27 cellular contexts compared by ENCODE assay signal in the genomic region with DNA sequence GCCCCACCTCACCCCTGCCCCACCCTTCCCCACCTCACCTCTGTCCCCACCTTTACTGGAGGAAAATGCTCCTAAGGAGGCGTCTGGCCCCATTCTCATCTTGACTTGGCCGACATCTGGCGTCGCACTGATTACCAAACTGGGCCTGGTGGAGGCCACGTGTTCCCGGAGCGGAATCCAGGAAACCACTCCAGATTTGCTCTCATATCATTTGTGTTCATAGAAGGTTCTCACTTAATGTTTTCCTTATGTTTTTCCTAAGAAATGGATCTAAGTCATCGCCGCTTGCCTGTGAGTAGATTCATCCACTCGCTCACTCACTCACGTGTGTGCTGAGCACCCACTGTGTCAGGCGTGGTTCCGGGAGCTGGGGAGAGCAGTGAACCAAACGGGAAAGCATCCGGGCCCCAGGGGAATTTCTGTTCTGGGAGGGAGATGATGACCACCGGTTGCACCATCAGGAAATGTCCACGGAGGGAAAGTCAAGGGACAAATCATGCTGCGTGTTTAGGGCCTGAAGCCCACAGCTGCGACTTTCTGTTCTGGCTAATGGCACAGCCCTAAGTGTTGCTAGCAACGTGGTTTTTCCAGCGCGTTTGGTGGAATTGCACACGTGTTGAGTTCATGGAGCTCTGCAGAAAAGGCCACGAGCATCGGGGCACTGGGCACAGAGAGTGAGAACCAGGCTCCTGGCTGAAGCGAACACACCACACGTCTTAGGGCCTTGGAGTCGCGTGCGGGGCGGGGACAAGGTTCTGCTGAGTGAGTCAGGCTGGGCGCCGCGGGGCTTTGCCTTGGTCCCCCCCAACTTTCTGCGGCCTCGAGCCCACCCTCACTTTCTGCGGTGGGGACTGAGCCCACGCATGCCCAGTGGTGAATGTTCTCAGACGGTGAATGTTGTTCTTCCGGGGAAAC. TPM values are rescaled to one million over a fixed set of nuclear protein-coding genes. Genes with fewer than 3 reads are reported as not detected.
A peak's percentile ranks its signal among the peaks of the same experiment; 100 is the strongest.
DNase-seq lines count a peak whose midpoint lies in the region; ATAC-seq and TF ChIP-seq lines count a peak whose summit lies in the region.
"Had no signal": no experiment of that assay in that cellular context is flagged by ENCODE, and none has a peak within 500 bp of the region (broad histone marks: within the 10 kb centered on the region; RNA-seq: fewer than 3 reads in every experiment).

No MANE protein-coding gene starts in this region.

- no peak for ATAC-seq in GM21528 (IDR thresholded peaks at IDR 0.05; ENCODE audit: low FRiP score, unreplicated experiment)
- ATAC-seq: A549; activated CD4-positive, alpha-beta T cell treated with anti-CD3 and anti-CD28 coated beads for 36 hours; activated T-cell treated with anti-CD3 and anti-CD28 coated beads, Interleukin-2, amount 50 U/mL, for 72 hours; T-cell had no signal

- no peaks in the 10 kb centered on the region for H4K20me1 ChIP-seq in osteoblast (ENCODE audit: insufficient read depth, low read length)

- H3K4me3 ChIP-seq in HFF-Myc (replicated peaks; ENCODE audit: low read depth, low read length) (no peak overlapping the region), left ventricle myocardium inferior (no peak overlapping the region), osteoblast (ENCODE audit: insufficient read depth, low read length) (no peak overlapping the region)
- H3K4me3 ChIP-seq: A549, lung, skin epidermis had no signal

- intact Hi-C loops in left ventricle myocardium inferior (cut with micrococcal nuclease) = no loop called here

- H3K4me2 ChIP-seq in osteoblast (ENCODE audit: insufficient read depth, low read length) = no peak overlapping the region
- H3K4me2 ChIP-seq: A549, KMS-11 had no signal

- peak; percentile 45 for DNase-seq in AG08395 (ENCODE audit: low spot score)
- DNase-seq in HFF-Myc (ENCODE audit: extremely low read depth, low read depth) = peak; percentile 12
- peak; percentile 61 for DNase-seq in left ventricle myocardium inferior
- DNase-seq in osteoblast (ENCODE audit: insufficient read length, low spot score, missing footprints) = peak; percentile 65
- DNase-seq in RKO (ENCODE audit: low spot score) = no peak
- no peak for DNase-seq in KBM-7
- DNase-seq in caudate nucleus (lab: John Stamatoyannopoulos, UW) = no peak
- DNase-seq: activated CD4-positive, alpha-beta T cell treated with anti-CD3 and anti-CD28 coated beads for 36 hours; activated naive CD4-positive, alpha-beta T cell treated with anti-CD3 and anti-CD28 coated beads, Interleukin-2, amount 50 U/mL, for 16 hours; activated T-cell treated with anti-CD3 and anti-CD28 coated beads, Interleukin-2, amount 50 U/mL, for 72 hours; CD4-positive, CD25-positive, alpha-beta regulatory T cell; DMS 273 treated with DMSO at 0.1 percent for 48 hours; GDM1; immature natural killer cell; NCI-H187; NCI-H748 treated with DMSO at 0.1 percent for 48 hours; OCI-M1; SIG-M5; stimulated activated CD4-positive, alpha-beta T cell treated with anti-CD3 and anti-CD28 coated beads, Interleukin-4, amount 100 ng/mL, for 24 hours; T-cell had no signal

- in situ Hi-C loops in KBM-7 (cut with MboI; ENCODE audit: low pct_unique_long_range_greater_than_20kb, low sequenced_read_pairs) = no loop called here

- TF ChIP-seq CTCF in HFF-Myc (IDR thresholded peaks at IDR 0.05; ENCODE audit: low read depth, low read length, missing control alignments) (no peak), left ventricle myocardium inferior (IDR thresholded peaks at IDR 0.05; ENCODE audit: borderline replicate concordance) (no peak), osteoblast (IDR thresholded peaks at IDR 0.05; ENCODE audit: extremely low read depth, low read depth, low read length) (no peak)

- H3K27ac ChIP-seq in left ventricle myocardium inferior (replicated peaks) (peak overlapping the region; percentile 59), osteoblast (ENCODE audit: low read depth, low read length) (no peak overlapping the region), caudate nucleus (ENCODE audit: low read depth, low read length) (no peak overlapping the region)
- H3K27ac ChIP-seq: A549, KMS-11, parathyroid adenoma had no signal

- H3K9me3 ChIP-seq in left ventricle myocardium inferior (replicated peaks) (no peaks in the 10 kb centered on the region), osteoblast (ENCODE audit: low read depth, low read length) (no peaks in the 10 kb centered on the region)
- H3K9me3 ChIP-seq: A549 had no signal

- no peaks in the 10 kb centered on the region for H3K79me2 ChIP-seq in osteoblast (ENCODE audit: insufficient read depth, low read length)
- H3K79me2 ChIP-seq: parathyroid adenoma had no signal

- no peak overlapping the region for H2AFZ ChIP-seq in osteoblast (ENCODE audit: low read length)
- H2AFZ ChIP-seq: parathyroid adenoma had no signal

- peaks cover 28% of the 10 kb centered on the region for H3K4me1 ChIP-seq in left ventricle myocardium inferior
- H3K4me1 ChIP-seq in osteoblast (ENCODE audit: insufficient read depth, low read length) = no peaks in the 10 kb centered on the region
- H3K4me1 ChIP-seq: A549, parathyroid adenoma had no signal

- H3K27me3 ChIP-seq in left ventricle myocardium inferior (ENCODE audit: low read depth) (no peaks in the 10 kb centered on the region), osteoblast (ENCODE audit: insufficient read depth, low read length) (no peaks in the 10 kb centered on the region)

- H3K36me3 ChIP-seq in left ventricle myocardium inferior = peaks cover 48% of the 10 kb centered on the region
- no peaks in the 10 kb centered on the region for H3K36me3 ChIP-seq in osteoblast (ENCODE audit: insufficient read depth, low read length)

RNA-seq across cellular contexts. Expression of a gene that starts 57.7 kb away (rescaled TPM):
- total RNA-seq in left ventricle myocardium inferior (99.5 TPM), osteoblast (0.29 and 0.72 TPM in 2 replicates)
- total RNA-seq: CD4-positive, CD25-positive, alpha-beta regulatory T cell; HT-29 had no signal

Comparison
In these comparisons a context has a peak if more than half of its experiments do, and no peak if none do; other contexts are left out.
1. DNase-seq: peak in AG08395 (single experiment), HFF-Myc (single experiment), left ventricle myocardium inferior (single experiment) and osteoblast (single experiment); none in RKO (single experiment), KBM-7 (single experiment) and caudate nucleus (0 of 61).
2. RNA of a gene that starts 57.7 kb away (total RNA-seq): 99.5 TPM in left ventricle myocardium inferior (single experiment); 0.29 to 0.72 TPM in osteoblast; every median in the first group is over 10 times any median in the second.